In genomic region chr7:55363386-55364170, GRCh38 we compare ENCODE assay signal across 20 cellular contexts. TPM values are rescaled to one million over a fixed set of nuclear protein-coding genes. Genes with fewer than 3 reads are reported as not detected.
DNase-seq lines count a peak whose midpoint lies in the region; ATAC-seq and TF ChIP-seq lines count a peak whose summit lies in the region.
"Had no signal": no experiment of that assay in that cellular context is flagged by ENCODE, and none has a peak within 500 bp of the region (broad histone marks: within the 10 kb centered on the region; RNA-seq: fewer than 3 reads in every experiment).

No MANE protein-coding gene starts in this region.

- H2AFZ ChIP-seq in osteoblast (ENCODE audit: low read length): no peak overlapping the region

- 95 to 97% methylated on average over 12 to 25 of the region's 25 CpGs for WGBS in endodermal cell (ENCODE audit: insufficient coverage in 1 of 2, insufficient read length in 1 of 2), 2 experiments

- ATAC-seq in stimulated activated memory B cell treated with anti-CD40 and anti-IgM and Interleukin-4, amounts not matched to agents 10 μg/mL and 1 μg/mL and 100 μg/mL, for 72 hours: no peak
- ATAC-seq in HG02642 (IDR thresholded peaks at IDR 0.05; ENCODE audit: poor library complexity, unreplicated experiment) (no peak), left lobe of liver (no peak)
- ATAC-seq: K562 had no signal

- H3K9me3 Mint-ChIP-seq in endodermal cell: no peaks in the 10 kb centered on the region
- H3K9me3 Mint-ChIP-seq in stimulated activated memory B cell treated with anti-CD40 and anti-IgM and Interleukin-4, amounts not matched to agents 10 μg/mL and 1 μg/mL and 100 μg/mL, for 72 hours: no peaks in the 10 kb centered on the region
- H3K9me3 Mint-ChIP-seq: activated CD4-positive, alpha-beta T cell treated with anti-CD3 and anti-CD28 coated beads, Interleukin-2, amount 10 ng/mL, durations not matched to agents 7 days and 5 days; central memory CD8-positive, alpha-beta T cell; memory B cell had no signal

- H3K27me3 Mint-ChIP-seq in endodermal cell (ENCODE audit: insufficient read depth): no peaks in the 10 kb centered on the region
- peaks cover 17% of the 10 kb centered on the region for H3K27me3 Mint-ChIP-seq in stimulated activated memory B cell treated with anti-CD40 and anti-IgM and Interleukin-4, amounts not matched to agents 10 μg/mL and 1 μg/mL and 100 μg/mL, for 72 hours

- H3K9me2 ChIP-seq in DOHH2 (replicated peaks; ENCODE audit: control insufficient read depth, low read length): no peaks in the 10 kb centered on the region

- peak overlapping the region; percentile 91 for H3K27ac Mint-ChIP-seq in endodermal cell
- no peak overlapping the region for H3K27ac Mint-ChIP-seq in stimulated activated memory B cell treated with anti-CD40 and anti-IgM and Interleukin-4, amounts not matched to agents 10 μg/mL and 1 μg/mL and 100 μg/mL, for 72 hours
- H3K27ac Mint-ChIP-seq: activated CD4-positive, alpha-beta T cell treated with anti-CD3 and anti-CD28 coated beads, Interleukin-2, amount 10 ng/mL, durations not matched to agents 7 days and 5 days; memory B cell had no signal

- H3K9me3 ChIP-seq in DOHH2 (ENCODE audit: control insufficient read depth, insufficient read depth, low read length) (no peaks in the 10 kb centered on the region), endodermal cell (ENCODE audit: control insufficient read depth, low read length) (no peaks in the 10 kb centered on the region), osteoblast (ENCODE audit: low read depth, low read length) (no peaks in the 10 kb centered on the region)

- TF ChIP-seq POLR2A in NB4 (IDR thresholded peaks at IDR 0.05; ENCODE audit: extremely low read depth, insufficient read length): no peak

- H3K36me3 ChIP-seq in DOHH2 (ENCODE audit: control insufficient read depth, low read length) (peaks cover 18% of the 10 kb centered on the region), endodermal cell (ENCODE audit: control insufficient read depth, insufficient read depth, low read length) (peaks cover 3% of the 10 kb centered on the region), osteoblast (ENCODE audit: insufficient read depth, low read length) (no peaks in the 10 kb centered on the region)

- H3K36me3 Mint-ChIP-seq in endodermal cell (ENCODE audit: low read depth): no peaks in the 10 kb centered on the region
- H3K36me3 Mint-ChIP-seq in stimulated activated memory B cell treated with anti-CD40 and anti-IgM and Interleukin-4, amounts not matched to agents 10 μg/mL and 1 μg/mL and 100 μg/mL, for 72 hours: peaks cover 6% of the 10 kb centered on the region
- H3K36me3 Mint-ChIP-seq: memory B cell, naive B cell had no signal

- H3F3A ChIP-seq in DOHH2 (ENCODE audit: control insufficient read depth, insufficient read depth): no peaks in the 10 kb centered on the region

- TF ChIP-seq CTCF in DOHH2 (IDR thresholded peaks at IDR 0.05; ENCODE audit: low read depth, low read length, poor library complexity, severe bottlenecking) (no peak), NB4 (IDR thresholded peaks at IDR 0.05; ENCODE audit: low read depth, low read length) (no peak), endodermal cell (conservative IDR thresholded peaks at IDR 0.05) (no peak), osteoblast (IDR thresholded peaks at IDR 0.05; ENCODE audit: extremely low read depth, low read depth, low read length) (no peak)

- H3K79me2 ChIP-seq in DOHH2 (ENCODE audit: control insufficient read depth, low read length): peaks cover 8% of the 10 kb centered on the region
- H3K79me2 ChIP-seq in osteoblast (ENCODE audit: insufficient read depth, low read length): peaks cover 24% of the 10 kb centered on the region

- no peak overlapping the region for H3K9ac ChIP-seq in endodermal cell (ENCODE audit: extremely low read depth, low read length, poor library complexity, severe bottlenecking)

- H3K4me1 Mint-ChIP-seq in endodermal cell: peaks cover 15% of the 10 kb centered on the region
- peaks cover 22% of the 10 kb centered on the region for H3K4me1 Mint-ChIP-seq in stimulated activated memory B cell treated with anti-CD40 and anti-IgM and Interleukin-4, amounts not matched to agents 10 μg/mL and 1 μg/mL and 100 μg/mL, for 72 hours

- peak overlapping the region; percentile 91 for H3K4me3 Mint-ChIP-seq in endodermal cell
- no peak overlapping the region for H3K4me3 Mint-ChIP-seq in stimulated activated memory B cell treated with anti-CD40 and anti-IgM and Interleukin-4, amounts not matched to agents 10 μg/mL and 1 μg/mL and 100 μg/mL, for 72 hours
- H3K4me3 Mint-ChIP-seq: central memory CD8-positive, alpha-beta T cell had no signal

- no peak overlapping the region for H3K27ac ChIP-seq in DOHH2 (ENCODE audit: low read depth, low read length)
- no peak overlapping the region for H3K27ac ChIP-seq in endodermal cell (ENCODE audit: low read depth, low read length)
- no peak overlapping the region for H3K27ac ChIP-seq in osteoblast (ENCODE audit: low read depth, low read length)

- H3K27me3 ChIP-seq in DOHH2 (ENCODE audit: control insufficient read depth, low read length) (no peaks in the 10 kb centered on the region), endodermal cell (ENCODE audit: control insufficient read depth, insufficient read depth, low read length, poor library complexity, severe bottlenecking) (no peaks in the 10 kb centered on the region), osteoblast (ENCODE audit: insufficient read depth, low read length) (peaks cover 4% of the 10 kb centered on the region)

- peak; percentile 54 for DNase-seq in NB4 (ENCODE audit: low read depth)
- no peak for DNase-seq in endodermal cell
- peak; percentile 39 for DNase-seq in osteoblast (ENCODE audit: insufficient read length, low spot score, missing footprints)
- no peak for DNase-seq in left lobe of liver (ENCODE audit: low spot score)
- no peak for DNase-seq in HT-29 (ENCODE audit: low spot score)
- DNase-seq: activated CD4-positive, alpha-beta T cell treated with anti-CD3 and anti-CD28 coated beads, Interleukin-2, amount 10 ng/mL, durations not matched to agents 7 days and 5 days; activated CD8-positive, alpha-beta memory T cell treated with anti-CD3 and anti-CD28 coated beads, Interleukin-2, amount 50 U/mL, for 48 hours; activated effector memory CD4-positive, alpha-beta T cell treated with anti-CD3 and anti-CD28 coated beads, Interleukin-2, amount 50 U/mL, for 16 hours; amniotic stem cell; erythroblast; naive B cell; NCI-H1694; NCI-H69; stimulated activated CD4-positive, alpha-beta T cell treated with anti-CD3 and anti-CD28 coated beads, Interleukin-4, amount 100 ng/mL, for 4 hours had no signal

- H3K4me2 ChIP-seq in DOHH2 (ENCODE audit: low read length) (0 out of 2 replicates have a peak overlapping the region, but pooled peaks have one; percentile 72), osteoblast (ENCODE audit: insufficient read depth, low read length) (no peak overlapping the region)

- peaks cover 27% of the 10 kb centered on the region for H3K4me1 ChIP-seq in DOHH2 (ENCODE audit: control insufficient read depth, low read length)
- no peaks in the 10 kb centered on the region for H3K4me1 ChIP-seq in endodermal cell (ENCODE audit: control insufficient read depth, insufficient read depth, low read length)
- H3K4me1 ChIP-seq in osteoblast (ENCODE audit: insufficient read depth, low read length): peaks cover 17% of the 10 kb centered on the region

- H4K20me1 ChIP-seq in DOHH2 (ENCODE audit: control insufficient read depth, insufficient read depth, low read depth, low read length) (no peaks in the 10 kb centered on the region), osteoblast (ENCODE audit: insufficient read depth, low read length) (no peaks in the 10 kb centered on the region)

- H3K4me3 ChIP-seq in DOHH2 (ENCODE audit: low read length) (no peak overlapping the region), NB4 (ENCODE audit: low read depth, low read length) (no peak overlapping the region), endodermal cell (ENCODE audit: low read length) (no peak overlapping the region), osteoblast (ENCODE audit: insufficient read depth, low read length) (no peak overlapping the region)
- H3K4me3 ChIP-seq: K562 had no signal

RNA-seq across cellular contexts. Expression of gene LANCL2, which starts 1.6 kb away (rescaled TPM):
- total RNA-seq in endodermal cell: 10 to 100 TPM in 1 of 2 donors, 1 to 10 TPM in 1; 9.4 to 17.7 TPM
- polyA plus RNA-seq in endodermal cell (2013, experiment 1 of 2): 11.6 TPM
- 11.2 TPM for polyA plus RNA-seq in endodermal cell (2013, experiment 2 of 2)
- 17.4 and 19.2 TPM in 2 replicates for total RNA-seq in osteoblast
- 8.5 TPM for total RNA-seq in left lobe of liver
- 14.3 and 19.9 TPM in 2 replicates for total RNA-seq in HT-29 (2014; rRNA removed; shearing (Covaris generic))

Comparison
In these comparisons a context has a peak if more than half of its experiments do, and no peak if none do; other contexts are left out.
1. DNase-seq: peak in NB4 (single experiment) and osteoblast (single experiment); none in endodermal cell (single experiment), left lobe of liver (single experiment) and HT-29 (single experiment).